Comparison of ENCODE assay signal across 13 cellular contexts in genomic region chr1:64135501-64136245, GRCh38.
"Had no signal": no experiment of that assay in that cellular context is flagged by ENCODE, and none has a peak within 500 bp of the region (broad histone marks: within the 10 kb centered on the region; RNA-seq: fewer than 3 reads in every experiment).

No MANE protein-coding gene starts in this region.

- H3K27ac ChIP-seq: adrenal gland, spleen, transverse colon had no signal

- H3K36me3 ChIP-seq: adrenal gland, spleen, transverse colon had no signal

- H3K9me3 ChIP-seq: adrenal gland, spleen, transverse colon had no signal

- H3K4me1 ChIP-seq: adrenal gland had no signal

- H3K4me3 ChIP-seq: adrenal gland, spleen, transverse colon had no signal

- H3K27me3 ChIP-seq: adrenal gland, spleen, transverse colon had no signal

- DNase-seq: activated CD4-positive, alpha-beta T cell treated with anti-CD3 and anti-CD28 coated beads for 4 hours; activated CD8-positive, alpha-beta memory T cell treated with anti-CD3 and anti-CD28 coated beads, Interleukin-2, amount 50 U/mL, for 4 hours; activated CD8-positive, alpha-beta T cell treated with anti-CD3 and anti-CD28 coated beads for 36 hours; activated naive CD4-positive, alpha-beta T cell treated with anti-CD3 and anti-CD28 coated beads for 36 hours; adrenal gland; central memory CD4-positive, alpha-beta T cell; foreskin melanocyte; posterior cingulate gyrus; spleen; stimulated activated CD4-positive, alpha-beta T cell treated with anti-CD3 and anti-CD28 coated beads, Interleukin-1b, Interleukin-23, amount 100 ng/mL, for 48 hours; stimulated activated naive B cell treated with anti-CD40 and anti-IgM and Interleukin-4, amounts not matched to agents 10 μg/mL and 1 μg/mL and 100 μg/mL, for 72 hours; substantia nigra; transverse colon had no signal
